ENCODE assay signal across 1 cellular context in genomic region chr6:24522090-24522820, GRCh38.
TF ChIP-seq lines count a peak whose summit lies in the region.

No MANE protein-coding gene starts in this region.

TF ChIP-seq in H1, 55 proteins besides CTCF, POLR2A, EP300 and RAD21 (continued from another document):
- TF ChIP-seq ATF2 (IDR thresholded peaks at IDR 0.05; ENCODE audit: low read length) = no peak
- TF ChIP-seq KDM5A (IDR thresholded peaks at IDR 0.05; ENCODE audit: low read length) = no peak
- no peak for TF ChIP-seq SRF (IDR thresholded peaks at IDR 0.05; ENCODE audit: low read depth, low read length)
- TF ChIP-seq CTBP2 (IDR thresholded peaks at IDR 0.05; ENCODE audit: borderline replicate concordance, insufficient read depth, insufficient read length, low read length) = no peak
- no peak for TF ChIP-seq BRCA1 (IDR thresholded peaks at IDR 0.05; ENCODE audit: low read depth, low read length)
- TF ChIP-seq GABPA (IDR thresholded peaks at IDR 0.05; ENCODE audit: borderline replicate concordance, insufficient read depth, low read length) = no peak
